12 cellular contexts compared by ENCODE assay signal in genomic region chr1:14699596-14699995, GRCh38.
"Had no signal": no experiment of that assay in that cellular context is flagged by ENCODE, and none has a peak within 500 bp of the region (broad histone marks: within the 10 kb centered on the region; RNA-seq: fewer than 3 reads in every experiment).

No MANE protein-coding gene starts in this region.

- H3K9me3 ChIP-seq: breast epithelium, left ventricle myocardium inferior had no signal

- DNase-seq: activated CD4-positive, alpha-beta memory T cell treated with anti-CD3 and anti-CD28 coated beads, Interleukin-2, amount 10 ng/mL, durations not matched to agents 7 days and 5 days; activated CD8-positive, alpha-beta memory T cell treated with anti-CD3 and anti-CD28 coated beads, Interleukin-2, amount 50 U/mL, for 48 hours; activated naive CD8-positive, alpha-beta T cell treated with anti-CD3 and anti-CD28 coated beads, Interleukin-2, amount 10 ng/mL, durations not matched to agents 7 days and 5 days; anterior cingulate cortex; left ventricle myocardium inferior; natural killer cell; stimulated activated CD4-positive, alpha-beta T cell treated with anti-CD3 and anti-CD28 coated beads, Interleukin-15, amount 100 ng/mL, for 24 hours; stimulated activated CD4-positive, alpha-beta T cell treated with anti-CD3 and anti-CD28 coated beads, Interleukin-4, amount 100 ng/mL, for 4 hours; T-helper 9 cell had no signal

- H3K27me3 ChIP-seq: breast epithelium had no signal

- H3K4me1 ChIP-seq: breast epithelium, left ventricle myocardium inferior had no signal

- H3K4me3 ChIP-seq: breast epithelium, left ventricle myocardium inferior had no signal

- FAIRE-seq: urothelium cell line had no signal

- H3K27ac ChIP-seq: breast epithelium, left ventricle myocardium inferior had no signal

- H3K36me3 ChIP-seq: breast epithelium, left ventricle myocardium inferior had no signal

- ATAC-seq: esophagus mucosa, natural killer cell had no signal
